In genomic region chrX:44651347-44651746, GRCh38 we compare ENCODE assay signal across 16 cellular contexts.
DNase-seq lines count a peak whose midpoint lies in the region; ATAC-seq and TF ChIP-seq lines count a peak whose summit lies in the region.
"Had no signal": no experiment of that assay in that cellular context is flagged by ENCODE, and none has a peak within 500 bp of the region (broad histone marks: within the 10 kb centered on the region; RNA-seq: fewer than 3 reads in every experiment).

No MANE protein-coding gene starts in this region.

- H3K36me3 ChIP-seq in HEK293 (ENCODE audit: control insufficient read depth in 2 of 2, insufficient read depth in 1 of 2, low read length in 2 of 2) (no peaks in the 10 kb centered on the region), transverse colon (no peaks in the 10 kb centered on the region)
- H3K36me3 ChIP-seq: BLaER1 treated with 17β-estradiol and CSF1 and Interleukin-3, amounts not matched to agents 10 nM and 100 nM had no signal

- H3K4me1 ChIP-seq in HEK293 (ENCODE audit: control insufficient read depth, insufficient read depth, low read length) (no peaks in the 10 kb centered on the region), transverse colon (no peaks in the 10 kb centered on the region)

- H3K4me3 Mint-ChIP-seq in Calu3 (ENCODE audit: low read depth, unreplicated experiment) (no peak overlapping the region), WTC11 (no peak overlapping the region)
- H3K4me3 Mint-ChIP-seq: naive B cell; stimulated activated memory B cell treated with anti-CD40 and anti-IgM and Interleukin-4, amounts not matched to agents 10 μg/mL and 1 μg/mL and 100 μg/mL, for 72 hours had no signal

- intact Hi-C loops in Calu3 (cut with micrococcal nuclease; ENCODE audit: unreplicated experiment) (no loop called here), transverse colon (cut with DNase I; ENCODE audit: low total_unique reads) (no loop called here)

- 51% methylated on average over 2 of the region's 2 CpGs; no CpG with 5 or more reads in 1 of the 2 donors for WGBS in transverse colon (ENCODE audit: low coverage in 1 of 2), 2 donors

- in situ Hi-C loops in transverse colon (cut with MboI; ENCODE audit: low pct_ligation_motif_present in 1 of 4, low pct_unique_long_range_greater_than_20kb in 1 of 4, low sequenced_read_pairs in 3 of 4), result no loop called here

- H3K27me3 ChIP-seq in transverse colon, result no peaks in the 10 kb centered on the region
- H3K27me3 ChIP-seq: BLaER1 treated with 17β-estradiol and CSF1 and Interleukin-3, amounts not matched to agents 10 nM and 100 nM had no signal

- H3K27ac ChIP-seq in HEK293 (ENCODE audit: extremely low read depth, low read depth, low read length) (no peak overlapping the region), transverse colon (no peak overlapping the region)
- H3K27ac ChIP-seq: BLaER1 treated with 17β-estradiol and CSF1 and Interleukin-3, amounts not matched to agents 10 nM and 100 nM had no signal

- CTCF ChIA-PET in Calu3 (lab: Charles Lee) (interaction anchor here (0.6 to 0.7 kb wide), 2 partner anchors 70 to 519 kb away, joined by 3 to 5 read pairs; no protein-coding TSS in a partner anchor), HEK293 (lab: Yijun Ruan, JAX) (no interaction called here), WTC11 (lab: Charles Lee) (no interaction called here)

- POLR2A ChIA-PET in HEK293 (lab: Yijun Ruan, JAX), result interaction anchor here (0.6 to 0.7 kb wide), 2 partner anchors 100 to 221 kb away, joined by 3 read pairs; partner anchors contain the start of gene KDM6A
- POLR2A ChIA-PET in WTC11 (lab: Charles Lee), result no interaction called here

- peak overlapping the region; percentile 17 for H3K4me3 ChIP-seq in HEK293 (ENCODE audit: low read depth, low read length)
- H3K4me3 ChIP-seq in transverse colon, result no peak overlapping the region
- H3K4me3 ChIP-seq: BLaER1 treated with 17β-estradiol and CSF1 and Interleukin-3, amounts not matched to agents 10 nM and 100 nM; GM12878 had no signal

- H3K9me3 Mint-ChIP-seq in Calu3 (ENCODE audit: low read depth, unreplicated experiment) (no peaks in the 10 kb centered on the region), WTC11 (no peaks in the 10 kb centered on the region)
- H3K9me3 Mint-ChIP-seq: stimulated activated memory B cell treated with anti-CD40 and anti-IgM and Interleukin-4, amounts not matched to agents 10 μg/mL and 1 μg/mL and 100 μg/mL, for 72 hours had no signal

- H3K27me3 Mint-ChIP-seq in Calu3 (ENCODE audit: unreplicated experiment), result no peaks in the 10 kb centered on the region
- no peaks in the 10 kb centered on the region for H3K27me3 Mint-ChIP-seq in WTC11 (ENCODE audit: low read depth)
- H3K27me3 Mint-ChIP-seq: naive B cell; stimulated activated memory B cell treated with anti-CD40 and anti-IgM and Interleukin-4, amounts not matched to agents 10 μg/mL and 1 μg/mL and 100 μg/mL, for 72 hours had no signal

- H3K27ac Mint-ChIP-seq in Calu3 (ENCODE audit: unreplicated experiment) (no peak overlapping the region), WTC11 (no peak overlapping the region)
- H3K27ac Mint-ChIP-seq: stimulated activated memory B cell treated with anti-CD40 and anti-IgM and Interleukin-4, amounts not matched to agents 10 μg/mL and 1 μg/mL and 100 μg/mL, for 72 hours had no signal

- H3K9me3 ChIP-seq in HEK293 (ENCODE audit: control insufficient read depth, insufficient read depth, low read depth, low read length) (no peaks in the 10 kb centered on the region), transverse colon (no peaks in the 10 kb centered on the region)

- no peak for TF ChIP-seq POLR2A in transverse colon (IDR thresholded peaks at IDR 0.05)

- peak; percentile 82 for ATAC-seq in WTC11
- no peak for ATAC-seq in GM21526 (IDR thresholded peaks at IDR 0.05; ENCODE audit: low FRiP score, unreplicated experiment)
- ATAC-seq: activated CD4-positive, CD25-positive, alpha-beta regulatory T cell treated with anti-CD3 and anti-CD28 coated beads, Interleukin-2, amount 50 U/mL, for 24 hours; GM12878; left colon; stimulated activated memory B cell treated with anti-CD40 and anti-IgM and Interleukin-4, amounts not matched to agents 10 μg/mL and 1 μg/mL and 100 μg/mL, for 72 hours had no signal

- peak; percentile 4 for DNase-seq in Calu3
- DNase-seq in WTC11 (ENCODE audit: low spot score), result peak; percentile 12
- peak; percentile 32 for DNase-seq in left kidney (ENCODE audit: low read depth, low spot score)
- no peak for DNase-seq in DMS79 (lab: John Stamatoyannopoulos, UW)
- no peak for DNase-seq in SKM-1 treated with dmso at 0.1 percent for 144 hours (lab: John Stamatoyannopoulos, UW; ENCODE audit: unreplicated experiment)
- no peak for DNase-seq in transverse colon
- DNase-seq: activated naive CD4-positive, alpha-beta T cell treated with anti-CD3 and anti-CD28 coated beads, Interleukin-2, amount 50 U/mL, for 16 hours; left colon; naive B cell; NCI-H2029 treated with DMSO at 0.1 percent for 48 hours had no signal

- TF ChIP-seq CTCF in Calu3 (IDR thresholded peaks at IDR 0.05; ENCODE audit: unreplicated experiment) (no peak), HEK293 (tag by site-specific recombination; IDR thresholded peaks at IDR 0.05) (no peak), WTC11 (IDR thresholded peaks at IDR 0.05) (no peak), transverse colon (IDR thresholded peaks at IDR 0.05) (no peak)

- no peak for TF ChIP-seq EP300 in transverse colon (IDR thresholded peaks at IDR 0.05; ENCODE audit: low read depth)

- no peaks in the 10 kb centered on the region for H3K4me1 Mint-ChIP-seq in Calu3 (ENCODE audit: low read depth, unreplicated experiment)
- 0 out of 2 replicates have a peak, but pooled peaks cover 3% of the 10 kb centered on the region for H3K4me1 Mint-ChIP-seq in WTC11
- H3K4me1 Mint-ChIP-seq: naive B cell; stimulated activated memory B cell treated with anti-CD40 and anti-IgM and Interleukin-4, amounts not matched to agents 10 μg/mL and 1 μg/mL and 100 μg/mL, for 72 hours had no signal

- BruUV-seq in Calu3 (replicated peaks; lab: Mats Ljungman, UMichigan), result no TSS peak

- H3K36me3 Mint-ChIP-seq in Calu3 (ENCODE audit: insufficient read depth, unreplicated experiment) (no peaks in the 10 kb centered on the region), WTC11 (no peaks in the 10 kb centered on the region)
- H3K36me3 Mint-ChIP-seq: naive B cell; stimulated activated memory B cell treated with anti-CD40 and anti-IgM and Interleukin-4, amounts not matched to agents 10 μg/mL and 1 μg/mL and 100 μg/mL, for 72 hours had no signal

TF ChIP-seq in HEK293, 187 proteins besides CTCF, POLR2A, EP300 and RAD21:
- peak; percentile 45; the same call in 1 of the 2 replicates for TF ChIP-seq OSR2 (tag by site-specific recombination; IDR thresholded peaks at IDR 0.05)
- no peak for TF ChIP-seq ZFP37 (tag by site-specific recombination; IDR thresholded peaks at IDR 0.05)
- peak; percentile 82 for TF ChIP-seq ZBTB17 (tag by site-specific recombination; IDR thresholded peaks at IDR 0.05)
- TF ChIP-seq ZSCAN5A (tag by site-specific recombination; IDR thresholded peaks at IDR 0.05), result no peak

TF ChIP-seq in WTC11, 78 proteins besides CTCF, POLR2A, EP300 and RAD21:
- TF ChIP-seq KAT7 (CRISPR knock-in tag; IDR thresholded peaks at IDR 0.05; ENCODE audit: borderline replicate concordance) (no peak), ZNF317 (CRISPR knock-in tag; IDR thresholded peaks at IDR 0.05; ENCODE audit: borderline replicate concordance, low read depth) (no peak), E2F5 (CRISPR knock-in tag; IDR thresholded peaks at IDR 0.05) (no peak)

Comparison
In these comparisons a context has a peak if more than half of its experiments do, and no peak if none do; other contexts are left out.
1. DNase-seq: peak in Calu3 (single experiment), WTC11 (single experiment) and left kidney (single experiment); none in DMS79 (single experiment), SKM-1 treated with dmso at 0.1 percent for 144 hours (single experiment) and transverse colon (single experiment).